23 cellular contexts compared by ENCODE assay signal in the genomic region with DNA sequence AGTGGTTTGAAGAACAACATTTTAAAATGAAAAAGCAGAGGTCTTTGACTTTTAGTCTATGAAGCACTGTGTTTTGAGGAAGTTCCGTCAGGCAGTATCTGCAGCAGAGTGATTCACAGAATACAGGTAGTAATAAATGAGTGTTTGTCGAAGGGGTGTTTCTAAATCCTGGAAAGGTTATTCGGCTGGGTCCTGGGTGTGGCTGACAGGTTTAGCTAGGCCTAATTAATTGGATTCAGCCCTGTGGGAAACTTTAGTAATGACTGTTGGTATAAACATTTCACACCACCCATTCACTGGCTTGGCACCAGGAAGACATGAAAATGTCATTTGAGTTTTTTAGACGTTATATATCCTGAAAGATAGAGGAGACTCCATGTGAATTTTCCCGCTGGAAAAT. TPM values are rescaled to one million over a fixed set of nuclear protein-coding genes. Genes with fewer than 3 reads are reported as not detected.
DNase-seq lines count a peak whose midpoint lies in the region; ATAC-seq and TF ChIP-seq lines count a peak whose summit lies in the region.
"Had no signal": no experiment of that assay in that cellular context is flagged by ENCODE, and none has a peak within 500 bp of the region (broad histone marks: within the 10 kb centered on the region; RNA-seq: fewer than 3 reads in every experiment).

No MANE protein-coding gene starts in this region.

- 0 out of 2 replicates have a peak, but pooled peaks cover 5% of the 10 kb centered on the region for H3K36me3 ChIP-seq in RWPE2 (ENCODE audit: low read depth)
- H3K36me3 ChIP-seq: left lung, vagina, WERI-Rb-1 had no signal

- H3K27ac ChIP-seq in RWPE2 (ENCODE audit: poor library complexity, severe bottlenecking): peak overlapping the region; percentile 32
- H3K27ac ChIP-seq in CD4-positive, alpha-beta T cell (ENCODE audit: low read depth, low read length): no peak overlapping the region
- H3K27ac ChIP-seq: coronary artery, left lung, vagina, WERI-Rb-1 had no signal

- intact Hi-C loops in CD4-positive, alpha-beta T cell (cut with DNase I, micrococcal nuclease): no loop called here

- 0 out of 3 replicates have a peak, but pooled peaks have one; percentile 8 for ATAC-seq in RWPE2 (ENCODE audit: low read depth)
- ATAC-seq in CD4-positive, alpha-beta T cell (ENCODE audit: poor library complexity): no peak
- ATAC-seq: activated CD8-positive, alpha-beta T cell treated with anti-CD3 and anti-CD28 coated beads for 36 hours; activated naive CD4-positive, alpha-beta T cell treated with anti-CD3 and anti-CD28 coated beads, Interleukin-2, amount 50 U/mL, for 72 hours; GM23338; left lung; Right ventricle myocardium inferior had no signal

- H3K27me3 Mint-ChIP-seq in CD4-positive, alpha-beta T cell: no peaks in the 10 kb centered on the region
- H3K27me3 Mint-ChIP-seq: activated CD8-positive, alpha-beta T cell treated with anti-CD3 and anti-CD28 coated beads for 36 hours; activated T-cell treated with anti-CD3 and anti-CD28 coated beads, Interleukin-2, amount 50 U/mL, for 24 hours; CD4-positive, CD25-positive, alpha-beta regulatory T cell had no signal

- POLR2A ChIA-PET in CD4-positive, alpha-beta T cell (lab: Charles Lee): no interaction called here

- no peaks in the 10 kb centered on the region for H3K36me3 Mint-ChIP-seq in CD4-positive, alpha-beta T cell (ENCODE audit: low read depth)
- H3K36me3 Mint-ChIP-seq: activated naive CD4-positive, alpha-beta T cell treated with anti-CD3 and anti-CD28 coated beads, Interleukin-2, amount 50 U/mL, for 72 hours had no signal

- H3K27ac Mint-ChIP-seq in CD4-positive, alpha-beta T cell: no peak overlapping the region
- H3K27ac Mint-ChIP-seq: activated CD8-positive, alpha-beta T cell treated with anti-CD3 and anti-CD28 coated beads for 36 hours; activated naive CD4-positive, alpha-beta T cell treated with anti-CD3 and anti-CD28 coated beads, Interleukin-2, amount 50 U/mL, for 72 hours; activated T-cell treated with anti-CD3 and anti-CD28 coated beads, Interleukin-2, amount 50 U/mL, for 24 hours; CD4-positive, CD25-positive, alpha-beta regulatory T cell; GM23338 had no signal

- H3K4me3 ChIP-seq in RWPE2 (ENCODE audit: severe bottlenecking): no peak overlapping the region
- H3K4me3 ChIP-seq: coronary artery, GM23338, left lung, vagina had no signal

- no peak overlapping the region for H3K4me3 Mint-ChIP-seq in CD4-positive, alpha-beta T cell
- H3K4me3 Mint-ChIP-seq: activated CD8-positive, alpha-beta T cell treated with anti-CD3 and anti-CD28 coated beads for 36 hours; activated T-cell treated with anti-CD3 and anti-CD28 coated beads, Interleukin-2, amount 50 U/mL, for 24 hours; CD4-positive, CD25-positive, alpha-beta regulatory T cell; GM23338 had no signal

- DNase-seq in DMS153 (lab: John Stamatoyannopoulos, UW): peak; percentile 90
- DNase-seq in NCI-H1417 (lab: John Stamatoyannopoulos, UW): peak in 2 of 3 experiments; percentile 74 to 93
- no peak for DNase-seq in RWPE2 (ENCODE audit: low spot score)
- peak; percentile 29 for DNase-seq in kidney tubule cell (ENCODE audit: low spot score)
- no peak for DNase-seq in NCI-H526 (lab: John Stamatoyannopoulos, UW)
- no peak for DNase-seq in GM03348 (ENCODE audit: low spot score)
- no peak for DNase-seq in CD4-positive, alpha-beta T cell
- no peak for DNase-seq in stimulated activated naive CD4-positive, alpha-beta T cell treated with Interleukin-2 at 50 U/mL for 16 hours (lab: John Stamatoyannopoulos, UW)
- DNase-seq: activated CD8-positive, alpha-beta T cell treated with anti-CD3 and anti-CD28 coated beads for 36 hours; activated T-cell treated with anti-CD3 and anti-CD28 coated beads, Interleukin-2, amount 50 U/mL, for 24 hours; CD4-positive, CD25-positive, alpha-beta regulatory T cell; foreskin melanocyte; left lung; MM.1S; NCI-H2171; stimulated activated CD4-positive, alpha-beta T cell treated with anti-CD3 and anti-CD28 coated beads, Interleukin-2, amount 100 ng/mL, for 24 hours; T-helper 1 cell; WERI-Rb-1 had no signal

- no peaks in the 10 kb centered on the region for H3K27me3 ChIP-seq in RWPE2 (ENCODE audit: insufficient read depth, poor library complexity, severe bottlenecking)
- no peaks in the 10 kb centered on the region for H3K27me3 ChIP-seq in CD4-positive, alpha-beta T cell (ENCODE audit: control insufficient read depth, insufficient read depth, low read length)
- H3K27me3 ChIP-seq: left lung, vagina had no signal

- TF ChIP-seq CTCF in RWPE2 (IDR thresholded peaks at IDR 0.05; ENCODE audit: poor library complexity, severe bottlenecking): no peak
- TF ChIP-seq CTCF in CD4-positive, alpha-beta T cell (IDR thresholded peaks at IDR 0.05): no peak

- H3K4me1 ChIP-seq in RWPE2 (ENCODE audit: insufficient read depth, poor library complexity, severe bottlenecking): peaks cover 9% of the 10 kb centered on the region
- H3K4me1 ChIP-seq: left lung had no signal

- no peaks in the 10 kb centered on the region for H3K9me3 ChIP-seq in RWPE2 (ENCODE audit: severe bottlenecking)
- H3K9me3 ChIP-seq in CD4-positive, alpha-beta T cell (ENCODE audit: control insufficient read depth, low read length): no peaks in the 10 kb centered on the region
- H3K9me3 ChIP-seq: left lung, vagina had no signal

- H3K4me1 Mint-ChIP-seq in CD4-positive, alpha-beta T cell (ENCODE audit: low read depth): no peaks in the 10 kb centered on the region
- H3K4me1 Mint-ChIP-seq: CD4-positive, CD25-positive, alpha-beta regulatory T cell had no signal

- no peaks in the 10 kb centered on the region for H3K9me3 Mint-ChIP-seq in CD4-positive, alpha-beta T cell
- H3K9me3 Mint-ChIP-seq: activated CD8-positive, alpha-beta T cell treated with anti-CD3 and anti-CD28 coated beads for 36 hours; activated naive CD4-positive, alpha-beta T cell treated with anti-CD3 and anti-CD28 coated beads, Interleukin-2, amount 50 U/mL, for 72 hours; activated T-cell treated with anti-CD3 and anti-CD28 coated beads, Interleukin-2, amount 50 U/mL, for 24 hours; GM23338 had no signal

- CTCF ChIA-PET in CD4-positive, alpha-beta T cell (lab: Charles Lee): no interaction called here

RNA-seq across cellular contexts. Expression of a gene that starts 51.3 kb away (rescaled TPM):
- total RNA-seq in CD4-positive, alpha-beta T cell: 100 to 1,000 TPM; 158 to 166 TPM

Comparison
In these comparisons a context has a peak if more than half of its experiments do, and no peak if none do; other contexts are left out.
1. DNase-seq: peak in DMS153 (single experiment), NCI-H1417 (2 of 3) and kidney tubule cell (single experiment); none in RWPE2 (single experiment), NCI-H526 (0 of 2), GM03348 (single experiment), CD4-positive, alpha-beta T cell (0 of 10) and stimulated activated naive CD4-positive, alpha-beta T cell treated with Interleukin-2 at 50 U/mL for 16 hours (single experiment).